8 cellular contexts compared by ENCODE assay signal in genomic region chr12:53984901-53985357, GRCh38. TPM values are rescaled to one million over a fixed set of nuclear protein-coding genes. Genes with fewer than 3 reads are reported as not detected.
DNase-seq lines count a peak whose midpoint lies in the region; ATAC-seq and TF ChIP-seq lines count a peak whose summit lies in the region.

Gene HOXC10 (plus strand): TSS chr12:53985146. CDS start chr12:53985260, 114 bp downstream.

- no peaks in the 10 kb centered on the region for H3K9me3 Mint-ChIP-seq in activated naive CD4-positive, alpha-beta T cell treated with anti-CD3 and anti-CD28 coated beads, Interleukin-2, amount 50 U/mL, for 24 hours

- H3K4me1 Mint-ChIP-seq in activated naive CD4-positive, alpha-beta T cell treated with anti-CD3 and anti-CD28 coated beads, Interleukin-2, amount 50 U/mL, for 24 hours = peaks cover 34% of the 10 kb centered on the region

- peaks cover 84% of the 10 kb centered on the region for H3K27me3 Mint-ChIP-seq in activated naive CD4-positive, alpha-beta T cell treated with anti-CD3 and anti-CD28 coated beads, Interleukin-2, amount 50 U/mL, for 24 hours

- in situ Hi-C loops in KBM-7 (cut with MboI; ENCODE audit: low pct_unique_long_range_greater_than_20kb, low sequenced_read_pairs) (no loop called here), SK-MEL-5 (cut with HindIII; ENCODE audit: low pct_unique_long_range_greater_than_20kb, low sequenced_read_pairs) (no loop called here)

- H3K27ac ChIP-seq in cardiac muscle cell = no peak within 1 kb of the TSS

- ATAC-seq in sciatic nerve (peak; percentile 91), HG02938 (IDR thresholded peaks at IDR 0.05; ENCODE audit: unreplicated experiment) (no peak)

- peak within 1 kb of the TSS; percentile 65 for H3K27ac Mint-ChIP-seq in activated naive CD4-positive, alpha-beta T cell treated with anti-CD3 and anti-CD28 coated beads, Interleukin-2, amount 50 U/mL, for 24 hours

- peak within 1 kb of the TSS; percentile 30 for H3K4me3 Mint-ChIP-seq in activated naive CD4-positive, alpha-beta T cell treated with anti-CD3 and anti-CD28 coated beads, Interleukin-2, amount 50 U/mL, for 24 hours

- no peak within 1 kb of the TSS for H3K4me3 ChIP-seq in cardiac muscle cell

- DNase-seq in GM10266 (ENCODE audit: extremely low spot score) (peak; percentile 92), KBM-7 (peak; percentile 93), SK-MEL-5 (ENCODE audit: low read depth, low spot score) (peak; percentile 96), cardiac muscle cell (ENCODE audit: low read depth in 1 of 2, low spot score in 1 of 2) (peak; percentile 80 to 88), sciatic nerve (ENCODE audit: low spot score) (peak; percentile 98), dedifferentiated amniotic fluid mesenchymal stem cell (ENCODE audit: extremely low spot score) (no peak)

- intact Hi-C loops in sciatic nerve (cut with DNase I) = loop anchor here (5.0 kb wide), 2 partner anchors 222 to 733 kb away; a partner anchor contains a TSS

- peaks cover 4% of the 10 kb centered on the region for H3K36me3 Mint-ChIP-seq in activated naive CD4-positive, alpha-beta T cell treated with anti-CD3 and anti-CD28 coated beads, Interleukin-2, amount 50 U/mL, for 24 hours

- no peaks in the 10 kb centered on the region for H3K4me1 ChIP-seq in cardiac muscle cell (ENCODE audit: low read depth)

- TF ChIP-seq CTCF in GM10266 (IDR thresholded peaks at IDR 0.05; ENCODE audit: control insufficient read depth, insufficient read depth, low read depth, missing control alignments) (peak; percentile 84), cardiac muscle cell (IDR thresholded peaks at IDR 0.05; ENCODE audit: low read depth, low read length) (peak; percentile 51)

- no peaks in the 10 kb centered on the region for H3K9me3 ChIP-seq in cardiac muscle cell (ENCODE audit: low read depth)

- H3K36me3 ChIP-seq in cardiac muscle cell = no peaks in the 10 kb centered on the region

- peaks cover 100% of the 10 kb centered on the region for H3K27me3 ChIP-seq in cardiac muscle cell

RNA-seq across cellular contexts. Expression of gene HOXC10, which starts in this region (rescaled TPM):
- total RNA-seq in SK-MEL-5 (2014; rRNA removed; shearing (Covaris generic)) = 0.45 and 0.53 TPM in 2 replicates
- 4.3 and 6.6 TPM in 2 replicates for polyA plus RNA-seq in SK-MEL-5 (2015; cell fraction: cytosol; rRNA removed)
- 1.7 and 2.5 TPM in 2 replicates for polyA plus RNA-seq in SK-MEL-5 (2015; cell fraction: nucleus; rRNA removed)
- total RNA-seq in cardiac muscle cell (not detected in 2 replicates), sciatic nerve (17.2 TPM)
- polyA plus RNA-seq in cardiac muscle cell = not detected in 2 replicates

Comparison
In these comparisons a context has a peak if more than half of its experiments do, and no peak if none do; other contexts are left out.
1. RNA of gene HOXC10 (total RNA-seq): 17.2 TPM in sciatic nerve (single experiment); 0.45 to 0.53 TPM in SK-MEL-5 and not detected in cardiac muscle cell; every median in the first group is over 10 times any median in the second.
2. Peak in DNase-seq in cardiac muscle cell; RNA of the gene not detected or under 1 TPM.